In genomic region chr17:41647940-41648410, GRCh38 we compare ENCODE assay signal across 9 cellular contexts. TPM values are rescaled to one million over a fixed set of nuclear protein-coding genes. Genes with fewer than 3 reads are reported as not detected.
A peak's percentile ranks its signal among the peaks of the same experiment; 100 is the strongest.
DNase-seq lines count a peak whose midpoint lies in the region; ATAC-seq and TF ChIP-seq lines count a peak whose summit lies in the region.
"Had no signal": no experiment of that assay in that cellular context is flagged by ENCODE, and none has a peak within 500 bp of the region (broad histone marks: within the 10 kb centered on the region; RNA-seq: fewer than 3 reads in every experiment).

No MANE protein-coding gene starts in this region.

- no peaks in the 10 kb centered on the region for H4K20me1 ChIP-seq in DOHH2 (ENCODE audit: control insufficient read depth, insufficient read depth, low read depth, low read length)

- intact Hi-C loops in Panc1 (cut with micrococcal nuclease; ENCODE audit: unreplicated experiment): loop anchor here (1.0 to 5.0 kb wide), 4 partner anchors 15 to 739 kb away; no protein-coding TSS in a partner anchor

- H3K27me3 ChIP-seq in DOHH2 (ENCODE audit: control insufficient read depth, low read length) (peaks cover 5% of the 10 kb centered on the region), Panc1 (ENCODE audit: control insufficient read depth, insufficient read depth, low read length) (no peaks in the 10 kb centered on the region)

- DNase-seq in HuH-7 (ENCODE audit: low spot score): peak; percentile 94
- no peak for DNase-seq in Panc1 (ENCODE audit: low read depth, low spot score)
- peak; percentile 86 to 93 for DNase-seq in activated T-cell treated with anti-CD3 and anti-CD28 coated beads, Interleukin-2, amount 50 U/mL, for 72 hours
- DNase-seq in fibroblast of gingiva (ENCODE audit: low read depth): peak; percentile 43
- DNase-seq in myocyte (ENCODE audit: low read depth): peak; percentile 79
- DNase-seq in stimulated activated CD8-positive, alpha-beta memory T cell treated with anti-CD3 and anti-CD28 coated beads, Interleukin-7, amount 100 ng/mL, for 24 hours (ENCODE audit: low read depth): peak; percentile 90

- no peaks in the 10 kb centered on the region for H3K36me3 Mint-ChIP-seq in activated T-cell treated with anti-CD3 and anti-CD28 coated beads, Interleukin-2, amount 50 U/mL, for 72 hours (ENCODE audit: insufficient read depth in 2 of 2)

- no peak overlapping the region for H3K27ac Mint-ChIP-seq in activated T-cell treated with anti-CD3 and anti-CD28 coated beads, Interleukin-2, amount 50 U/mL, for 72 hours

- BruUV-seq in Panc1 (replicated peaks; lab: Mats Ljungman, UMichigan): no TSS peak

- H3K4me3 Mint-ChIP-seq in activated T-cell treated with anti-CD3 and anti-CD28 coated beads, Interleukin-2, amount 50 U/mL, for 72 hours: peak overlapping the region; percentile 70 to 76

- H3K27ac ChIP-seq in DOHH2 (ENCODE audit: low read depth, low read length): no peak overlapping the region
- H3K27ac ChIP-seq in Panc1 (ENCODE audit: low read length): peak overlapping the region; percentile 44

- H3K79me2 ChIP-seq in DOHH2 (ENCODE audit: control insufficient read depth, low read length): no peaks in the 10 kb centered on the region

- H3K36me3 ChIP-seq in DOHH2 (ENCODE audit: control insufficient read depth, low read length) (no peaks in the 10 kb centered on the region), Panc1 (ENCODE audit: control insufficient read depth, insufficient read depth, low read length) (no peaks in the 10 kb centered on the region)

- in situ Hi-C loops in Panc1 (cut with HindIII; ENCODE audit: low pct_unique_long_range_greater_than_20kb, low sequenced_read_pairs): loop anchor here (25.0 kb wide), 1 partner anchor 111 kb away; the partner anchor contains the start of gene KRT19

- H3K9me3 ChIP-seq in DOHH2 (ENCODE audit: control insufficient read depth, insufficient read depth, low read length) (no peaks in the 10 kb centered on the region), Panc1 (ENCODE audit: control insufficient read depth, insufficient read depth, low read depth, low read length) (no peaks in the 10 kb centered on the region)

- CTCF ChIA-PET in Panc1 (lab: Charles Lee): interaction anchor here (0.6 to 5.9 kb wide), 22 partner anchors 10 to 181 kb away, joined by 3 to 106 read pairs (median 9); partner anchors contain the start of gene EIF1

- H3F3A ChIP-seq in DOHH2 (ENCODE audit: control insufficient read depth, insufficient read depth): 0 out of 2 replicates have a peak, but pooled peaks cover 2% of the 10 kb centered on the region

- peak overlapping the region; percentile 95 for H3K4me2 ChIP-seq in DOHH2 (ENCODE audit: low read length)

- no peaks in the 10 kb centered on the region for H3K27me3 Mint-ChIP-seq in activated T-cell treated with anti-CD3 and anti-CD28 coated beads, Interleukin-2, amount 50 U/mL, for 72 hours (ENCODE audit: low read depth)

- no peaks in the 10 kb centered on the region for H3K9me3 Mint-ChIP-seq in activated T-cell treated with anti-CD3 and anti-CD28 coated beads, Interleukin-2, amount 50 U/mL, for 72 hours

- peaks cover 10% of the 10 kb centered on the region for H3K4me1 Mint-ChIP-seq in activated T-cell treated with anti-CD3 and anti-CD28 coated beads, Interleukin-2, amount 50 U/mL, for 72 hours (ENCODE audit: low read depth)

- POLR2A ChIA-PET in Panc1 (lab: Charles Lee): interaction anchor here (0.6 to 1.0 kb wide), 2 partner anchors 41 to 99 kb away, joined by 3 to 9 read pairs; partner anchors contain the start of gene EIF1

- TF ChIP-seq CTCF in DOHH2 (IDR thresholded peaks at IDR 0.05; ENCODE audit: low read depth, low read length, poor library complexity, severe bottlenecking) (peak; percentile 86), Panc1 (IDR thresholded peaks at IDR 0.05) (peak; percentile 81)

- H3K9me2 ChIP-seq in DOHH2 (replicated peaks; ENCODE audit: control insufficient read depth, low read length): no peaks in the 10 kb centered on the region

- H3K4me3 ChIP-seq in DOHH2 (ENCODE audit: low read length): peak overlapping the region; percentile 72
- peak overlapping the region; percentile 21 to 56 for H3K4me3 ChIP-seq in Panc1 (ENCODE audit: low read depth in 2 of 2, low read length in 2 of 2)

- H3K4me1 ChIP-seq in DOHH2 (ENCODE audit: control insufficient read depth, low read length) (peaks cover 13% of the 10 kb centered on the region), Panc1 (ENCODE audit: control insufficient read depth, insufficient read depth, low read length) (peaks cover 20% of the 10 kb centered on the region)

- peak; percentile 87 for ATAC-seq in Panc1
- peak; percentile 80 to 82 for ATAC-seq in activated T-cell treated with anti-CD3 and anti-CD28 coated beads, Interleukin-2, amount 50 U/mL, for 72 hours (replicated peaks in 1 of 2)
- no peak for ATAC-seq in GM21576 (IDR thresholded peaks at IDR 0.05; ENCODE audit: unreplicated experiment)

RNA-seq across cellular contexts. Expression of gene KRT17, which starts 23.6 kb away (rescaled TPM):
- total RNA-seq in Panc1 (2021; ENCODE audit: unreplicated experiment): 1.9 TPM
- polyA plus RNA-seq in Panc1 (2012; ENCODE audit: insufficient read length): 4.7 TPM
- total RNA-seq in activated T-cell treated with anti-CD3 and anti-CD28 coated beads, Interleukin-2, amount 50 U/mL, for 72 hours: under 1 TPM in 1 of 2 donors, not detected in 1; 0.63 TPM
- 0.32 and 2.4 TPM in 2 replicates for total RNA-seq in myocyte
- 9.9 TPM for polyA plus RNA-seq in myocyte (2012)

RNA-seq across cellular contexts. Expression of gene KRT16, which starts 35.4 kb away (rescaled TPM):
- total RNA-seq in Panc1 (2021; ENCODE audit: unreplicated experiment) (1.6 TPM), myocyte (not detected in 2 replicates)
- polyA plus RNA-seq in Panc1 (2012; ENCODE audit: insufficient read length): 2.7 TPM
- total RNA-seq in activated T-cell treated with anti-CD3 and anti-CD28 coated beads, Interleukin-2, amount 50 U/mL, for 72 hours: not detected
- polyA plus RNA-seq in myocyte (2012): 0.34 TPM
- total RNA-seq: mononuclear cell had no signal

RNA-seq across cellular contexts. Expression of gene EIF1, which starts 40.7 kb away (rescaled TPM):
- 747 TPM for total RNA-seq in Panc1 (2021; ENCODE audit: unreplicated experiment)
- polyA plus RNA-seq in Panc1 (2012; ENCODE audit: insufficient read length): 685 TPM
- total RNA-seq in activated T-cell treated with anti-CD3 and anti-CD28 coated beads, Interleukin-2, amount 50 U/mL, for 72 hours: 1,000 to 10,000 TPM; 2,404 to 2,458 TPM
- 78.1 and 112 TPM in 2 replicates for total RNA-seq in myocyte
- polyA plus RNA-seq in myocyte (2012): 1,247 TPM
